Comparison of ENCODE assay signal across 1 cellular context in the genomic region with DNA sequence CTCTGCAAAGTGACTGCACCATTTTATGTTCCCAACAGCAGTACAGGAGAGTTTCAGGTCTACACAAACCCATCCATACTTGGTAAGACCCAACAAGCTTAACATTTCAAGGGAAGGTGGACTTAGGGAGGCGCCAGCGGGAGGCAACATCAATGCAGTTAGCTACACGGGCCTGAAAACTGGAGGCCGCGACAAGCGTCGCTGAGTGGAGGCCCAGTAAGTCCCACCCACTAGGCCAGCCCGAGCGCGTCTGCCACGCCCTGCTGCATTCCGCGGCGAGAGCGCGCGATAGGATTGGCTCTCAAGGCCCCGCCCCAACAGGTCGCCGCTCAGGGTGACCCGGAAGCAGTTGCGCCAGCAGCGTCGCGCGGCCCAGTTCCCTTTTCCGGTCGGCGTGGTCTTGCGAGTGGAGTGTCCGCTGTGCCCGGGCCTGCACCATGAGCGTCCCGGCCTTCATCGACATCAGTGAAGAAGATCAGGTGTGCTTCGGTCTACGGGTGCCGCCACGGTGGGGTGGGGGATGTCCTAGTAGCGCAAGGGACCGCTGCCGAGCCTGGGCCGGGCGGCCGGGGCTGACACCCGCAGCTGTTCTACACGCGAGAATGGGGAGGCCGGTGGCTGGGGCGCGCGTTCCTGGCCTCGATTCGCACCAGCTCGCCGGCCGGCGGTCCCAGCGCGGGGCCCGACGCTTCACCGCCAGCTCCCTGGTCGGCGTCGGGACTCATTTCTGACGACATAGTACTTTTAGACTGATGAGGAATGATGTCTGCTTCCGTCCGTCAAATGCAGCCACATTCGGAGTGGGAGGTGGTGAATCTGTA.
TF ChIP-seq lines count a peak whose summit lies in the region.

A gene (plus strand): TSS at position 381 of the 821 bp plus-strand sequence. CDS start 57 bp downstream, at position 438.

TF ChIP-seq in HepG2, 621 proteins besides CTCF, POLR2A, EP300 and RAD21 (continued from another document and continues in another):
- TF ChIP-seq, protein P1, sequence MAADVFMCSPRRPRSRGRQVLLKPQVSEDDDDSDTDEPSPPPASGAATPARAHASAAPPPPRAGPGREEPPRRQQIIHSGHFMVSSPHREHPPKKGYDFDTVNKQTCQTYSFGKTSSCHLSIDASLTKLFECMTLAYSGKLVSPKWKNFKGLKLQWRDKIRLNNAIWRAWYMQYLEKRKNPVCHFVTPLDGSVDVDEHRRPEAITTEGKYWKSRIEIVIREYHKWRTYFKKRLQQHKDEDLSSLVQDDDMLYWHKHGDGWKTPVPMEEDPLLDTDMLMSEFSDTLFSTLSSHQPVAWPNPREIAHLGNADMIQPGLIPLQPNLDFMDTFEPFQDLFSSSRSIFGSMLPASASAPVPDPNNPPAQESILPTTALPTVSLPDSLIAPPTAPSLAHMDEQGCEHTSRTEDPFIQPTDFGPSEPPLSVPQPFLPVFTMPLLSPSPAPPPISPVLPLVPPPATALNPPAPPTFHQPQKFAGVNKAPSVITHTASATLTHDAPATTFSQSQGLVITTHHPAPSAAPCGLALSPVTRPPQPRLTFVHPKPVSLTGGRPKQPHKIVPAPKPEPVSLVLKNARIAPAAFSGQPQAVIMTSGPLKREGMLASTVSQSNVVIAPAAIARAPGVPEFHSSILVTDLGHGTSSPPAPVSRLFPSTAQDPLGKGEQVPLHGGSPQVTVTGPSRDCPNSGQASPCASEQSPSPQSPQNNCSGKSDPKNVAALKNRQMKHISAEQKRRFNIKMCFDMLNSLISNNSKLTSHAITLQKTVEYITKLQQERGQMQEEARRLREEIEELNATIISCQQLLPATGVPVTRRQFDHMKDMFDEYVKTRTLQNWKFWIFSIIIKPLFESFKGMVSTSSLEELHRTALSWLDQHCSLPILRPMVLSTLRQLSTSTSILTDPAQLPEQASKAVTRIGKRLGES (CRISPR knock-in tag; IDR thresholded peaks at IDR 0.05; ENCODE audit: borderline replicate concordance) = 0 out of 2 replicates have a peak, but pooled peaks have one; percentile 61
- TF ChIP-seq RFX5 (IDR thresholded peaks at IDR 0.05; ENCODE audit: low read depth, low read length) = no peak
- TF ChIP-seq NFIB (CRISPR knock-in tag; IDR thresholded peaks at IDR 0.05; ENCODE audit: borderline replicate concordance) = no peak
- TF ChIP-seq PAX8 (CRISPR knock-in tag; IDR thresholded peaks at IDR 0.05; ENCODE audit: borderline replicate concordance) = no peak
- no peak for TF ChIP-seq MED8 (CRISPR knock-in tag; IDR thresholded peaks at IDR 0.05; ENCODE audit: insufficient replicate concordance)
- TF ChIP-seq ZNF343 (CRISPR knock-in tag; IDR thresholded peaks at IDR 0.05) = 0 out of 2 replicates have a peak, but pooled peaks have one; percentile 61
- TF ChIP-seq, protein P2, sequence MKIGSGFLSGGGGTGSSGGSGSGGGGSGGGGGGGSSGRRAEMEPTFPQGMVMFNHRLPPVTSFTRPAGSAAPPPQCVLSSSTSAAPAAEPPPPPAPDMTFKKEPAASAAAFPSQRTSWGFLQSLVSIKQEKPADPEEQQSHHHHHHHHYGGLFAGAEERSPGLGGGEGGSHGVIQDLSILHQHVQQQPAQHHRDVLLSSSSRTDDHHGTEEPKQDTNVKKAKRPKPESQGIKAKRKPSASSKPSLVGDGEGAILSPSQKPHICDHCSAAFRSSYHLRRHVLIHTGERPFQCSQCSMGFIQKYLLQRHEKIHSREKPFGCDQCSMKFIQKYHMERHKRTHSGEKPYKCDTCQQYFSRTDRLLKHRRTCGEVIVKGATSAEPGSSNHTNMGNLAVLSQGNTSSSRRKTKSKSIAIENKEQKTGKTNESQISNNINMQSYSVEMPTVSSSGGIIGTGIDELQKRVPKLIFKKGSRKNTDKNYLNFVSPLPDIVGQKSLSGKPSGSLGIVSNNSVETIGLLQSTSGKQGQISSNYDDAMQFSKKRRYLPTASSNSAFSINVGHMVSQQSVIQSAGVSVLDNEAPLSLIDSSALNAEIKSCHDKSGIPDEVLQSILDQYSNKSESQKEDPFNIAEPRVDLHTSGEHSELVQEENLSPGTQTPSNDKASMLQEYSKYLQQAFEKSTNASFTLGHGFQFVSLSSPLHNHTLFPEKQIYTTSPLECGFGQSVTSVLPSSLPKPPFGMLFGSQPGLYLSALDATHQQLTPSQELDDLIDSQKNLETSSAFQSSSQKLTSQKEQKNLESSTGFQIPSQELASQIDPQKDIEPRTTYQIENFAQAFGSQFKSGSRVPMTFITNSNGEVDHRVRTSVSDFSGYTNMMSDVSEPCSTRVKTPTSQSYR (CRISPR knock-in tag; IDR thresholded peaks at IDR 0.05; ENCODE audit: borderline replicate concordance) = no peak
- peak; percentile 97 for TF ChIP-seq KMT2B (CRISPR knock-in tag; IDR thresholded peaks at IDR 0.05)
- TF ChIP-seq HDAC1 (CRISPR knock-in tag; IDR thresholded peaks at IDR 0.05) = peak; percentile 95
- no peak; the same call in 1 of the 2 replicates for TF ChIP-seq ZFP36L1 (CRISPR knock-in tag; IDR thresholded peaks at IDR 0.05)
- TF ChIP-seq, protein P3, sequence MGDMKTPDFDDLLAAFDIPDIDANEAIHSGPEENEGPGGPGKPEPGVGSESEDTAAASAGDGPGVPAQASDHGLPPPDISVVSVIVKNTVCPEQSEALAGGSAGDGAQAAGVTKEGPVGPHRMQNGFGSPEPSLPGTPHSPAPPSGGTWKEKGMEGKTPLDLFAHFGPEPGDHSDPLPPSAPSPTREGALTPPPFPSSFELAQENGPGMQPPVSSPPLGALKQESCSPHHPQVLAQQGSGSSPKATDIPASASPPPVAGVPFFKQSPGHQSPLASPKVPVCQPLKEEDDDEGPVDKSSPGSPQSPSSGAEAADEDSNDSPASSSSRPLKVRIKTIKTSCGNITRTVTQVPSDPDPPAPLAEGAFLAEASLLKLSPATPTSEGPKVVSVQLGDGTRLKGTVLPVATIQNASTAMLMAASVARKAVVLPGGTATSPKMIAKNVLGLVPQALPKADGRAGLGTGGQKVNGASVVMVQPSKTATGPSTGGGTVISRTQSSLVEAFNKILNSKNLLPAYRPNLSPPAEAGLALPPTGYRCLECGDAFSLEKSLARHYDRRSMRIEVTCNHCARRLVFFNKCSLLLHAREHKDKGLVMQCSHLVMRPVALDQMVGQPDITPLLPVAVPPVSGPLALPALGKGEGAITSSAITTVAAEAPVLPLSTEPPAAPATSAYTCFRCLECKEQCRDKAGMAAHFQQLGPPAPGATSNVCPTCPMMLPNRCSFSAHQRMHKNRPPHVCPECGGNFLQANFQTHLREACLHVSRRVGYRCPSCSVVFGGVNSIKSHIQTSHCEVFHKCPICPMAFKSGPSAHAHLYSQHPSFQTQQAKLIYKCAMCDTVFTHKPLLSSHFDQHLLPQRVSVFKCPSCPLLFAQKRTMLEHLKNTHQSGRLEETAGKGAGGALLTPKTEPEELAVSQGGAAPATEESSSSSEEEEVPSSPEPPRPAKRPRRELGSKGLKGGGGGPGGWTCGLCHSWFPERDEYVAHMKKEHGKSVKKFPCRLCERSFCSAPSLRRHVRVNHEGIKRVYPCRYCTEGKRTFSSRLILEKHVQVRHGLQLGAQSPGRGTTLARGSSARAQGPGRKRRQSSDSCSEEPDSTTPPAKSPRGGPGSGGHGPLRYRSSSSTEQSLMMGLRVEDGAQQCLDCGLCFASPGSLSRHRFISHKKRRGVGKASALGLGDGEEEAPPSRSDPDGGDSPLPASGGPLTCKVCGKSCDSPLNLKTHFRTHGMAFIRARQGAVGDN (CRISPR knock-in tag; IDR thresholded peaks at IDR 0.05) = peak; percentile 96
- no peak for TF ChIP-seq HDAC6 (IDR thresholded peaks at IDR 0.05; ENCODE audit: low read depth, low read length)
- TF ChIP-seq, protein P4, sequence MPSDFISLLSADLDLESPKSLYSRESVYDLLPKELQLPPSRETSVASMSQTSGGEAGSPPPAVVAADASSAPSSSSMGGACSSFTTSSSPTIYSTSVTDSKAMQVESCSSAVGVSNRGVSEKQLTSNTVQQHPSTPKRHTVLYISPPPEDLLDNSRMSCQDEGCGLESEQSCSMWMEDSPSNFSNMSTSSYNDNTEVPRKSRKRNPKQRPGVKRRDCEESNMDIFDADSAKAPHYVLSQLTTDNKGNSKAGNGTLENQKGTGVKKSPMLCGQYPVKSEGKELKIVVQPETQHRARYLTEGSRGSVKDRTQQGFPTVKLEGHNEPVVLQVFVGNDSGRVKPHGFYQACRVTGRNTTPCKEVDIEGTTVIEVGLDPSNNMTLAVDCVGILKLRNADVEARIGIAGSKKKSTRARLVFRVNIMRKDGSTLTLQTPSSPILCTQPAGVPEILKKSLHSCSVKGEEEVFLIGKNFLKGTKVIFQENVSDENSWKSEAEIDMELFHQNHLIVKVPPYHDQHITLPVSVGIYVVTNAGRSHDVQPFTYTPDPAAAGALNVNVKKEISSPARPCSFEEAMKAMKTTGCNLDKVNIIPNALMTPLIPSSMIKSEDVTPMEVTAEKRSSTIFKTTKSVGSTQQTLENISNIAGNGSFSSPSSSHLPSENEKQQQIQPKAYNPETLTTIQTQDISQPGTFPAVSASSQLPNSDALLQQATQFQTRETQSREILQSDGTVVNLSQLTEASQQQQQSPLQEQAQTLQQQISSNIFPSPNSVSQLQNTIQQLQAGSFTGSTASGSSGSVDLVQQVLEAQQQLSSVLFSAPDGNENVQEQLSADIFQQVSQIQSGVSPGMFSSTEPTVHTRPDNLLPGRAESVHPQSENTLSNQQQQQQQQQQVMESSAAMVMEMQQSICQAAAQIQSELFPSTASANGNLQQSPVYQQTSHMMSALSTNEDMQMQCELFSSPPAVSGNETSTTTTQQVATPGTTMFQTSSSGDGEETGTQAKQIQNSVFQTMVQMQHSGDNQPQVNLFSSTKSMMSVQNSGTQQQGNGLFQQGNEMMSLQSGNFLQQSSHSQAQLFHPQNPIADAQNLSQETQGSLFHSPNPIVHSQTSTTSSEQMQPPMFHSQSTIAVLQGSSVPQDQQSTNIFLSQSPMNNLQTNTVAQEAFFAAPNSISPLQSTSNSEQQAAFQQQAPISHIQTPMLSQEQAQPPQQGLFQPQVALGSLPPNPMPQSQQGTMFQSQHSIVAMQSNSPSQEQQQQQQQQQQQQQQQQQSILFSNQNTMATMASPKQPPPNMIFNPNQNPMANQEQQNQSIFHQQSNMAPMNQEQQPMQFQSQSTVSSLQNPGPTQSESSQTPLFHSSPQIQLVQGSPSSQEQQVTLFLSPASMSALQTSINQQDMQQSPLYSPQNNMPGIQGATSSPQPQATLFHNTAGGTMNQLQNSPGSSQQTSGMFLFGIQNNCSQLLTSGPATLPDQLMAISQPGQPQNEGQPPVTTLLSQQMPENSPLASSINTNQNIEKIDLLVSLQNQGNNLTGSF (CRISPR knock-in tag; IDR thresholded peaks at IDR 0.05) = peak; percentile 80
- peak; percentile 24; the same call in 1 of the 2 replicates for TF ChIP-seq MYNN (CRISPR knock-in tag; IDR thresholded peaks at IDR 0.05; ENCODE audit: low read depth)
- TF ChIP-seq, protein P5, sequence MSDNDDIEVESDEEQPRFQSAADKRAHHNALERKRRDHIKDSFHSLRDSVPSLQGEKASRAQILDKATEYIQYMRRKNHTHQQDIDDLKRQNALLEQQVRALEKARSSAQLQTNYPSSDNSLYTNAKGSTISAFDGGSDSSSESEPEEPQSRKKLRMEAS (IDR thresholded peaks at IDR 0.05) = peak; percentile 97
- TF ChIP-seq TEAD3 (CRISPR knock-in tag; optimal IDR thresholded peaks at IDR 0.05; ENCODE audit: borderline replicate concordance) = peak; percentile 98
- TF ChIP-seq, protein P6, sequence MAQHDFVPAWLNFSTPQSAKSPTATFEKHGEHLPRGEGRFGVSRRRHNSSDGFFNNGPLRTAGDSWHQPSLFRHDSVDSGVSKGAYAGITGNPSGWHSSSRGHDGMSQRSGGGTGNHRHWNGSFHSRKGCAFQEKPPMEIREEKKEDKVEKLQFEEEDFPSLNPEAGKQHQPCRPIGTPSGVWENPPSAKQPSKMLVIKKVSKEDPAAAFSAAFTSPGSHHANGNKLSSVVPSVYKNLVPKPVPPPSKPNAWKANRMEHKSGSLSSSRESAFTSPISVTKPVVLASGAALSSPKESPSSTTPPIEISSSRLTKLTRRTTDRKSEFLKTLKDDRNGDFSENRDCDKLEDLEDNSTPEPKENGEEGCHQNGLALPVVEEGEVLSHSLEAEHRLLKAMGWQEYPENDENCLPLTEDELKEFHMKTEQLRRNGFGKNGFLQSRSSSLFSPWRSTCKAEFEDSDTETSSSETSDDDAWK (CRISPR knock-in tag; IDR thresholded peaks at IDR 0.05) = no peak
- no peak for TF ChIP-seq ZNF83 (CRISPR knock-in tag; IDR thresholded peaks at IDR 0.05; ENCODE audit: borderline replicate concordance)
- TF ChIP-seq GABPB1 (CRISPR knock-in tag; IDR thresholded peaks at IDR 0.05) = peak; percentile 100
- TF ChIP-seq, protein P7, sequence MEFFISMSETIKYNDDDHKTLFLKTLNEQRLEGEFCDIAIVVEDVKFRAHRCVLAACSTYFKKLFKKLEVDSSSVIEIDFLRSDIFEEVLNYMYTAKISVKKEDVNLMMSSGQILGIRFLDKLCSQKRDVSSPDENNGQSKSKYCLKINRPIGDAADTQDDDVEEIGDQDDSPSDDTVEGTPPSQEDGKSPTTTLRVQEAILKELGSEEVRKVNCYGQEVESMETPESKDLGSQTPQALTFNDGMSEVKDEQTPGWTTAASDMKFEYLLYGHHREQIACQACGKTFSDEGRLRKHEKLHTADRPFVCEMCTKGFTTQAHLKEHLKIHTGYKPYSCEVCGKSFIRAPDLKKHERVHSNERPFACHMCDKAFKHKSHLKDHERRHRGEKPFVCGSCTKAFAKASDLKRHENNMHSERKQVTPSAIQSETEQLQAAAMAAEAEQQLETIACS (CRISPR knock-in tag; IDR thresholded peaks at IDR 0.05) = peak; percentile 49; the same call in 1 of the 2 replicates
- no peak for TF ChIP-seq GPN1 (CRISPR knock-in tag; IDR thresholded peaks at IDR 0.05; ENCODE audit: borderline replicate concordance)
- no peak for TF ChIP-seq CEBPB (IDR thresholded peaks at IDR 0.05; ENCODE audit: borderline replicate concordance, low read depth, low read length)
- peak; percentile 90; the same call in 1 of the 2 replicates for TF ChIP-seq PCBP1 (IDR thresholded peaks at IDR 0.05; ENCODE audit: borderline replicate concordance, low read depth, low read length)
- TF ChIP-seq RNF2 (conservative IDR thresholded peaks at IDR 0.05; ENCODE audit: low read depth) = peak; percentile 86; the same call in 1 of the 2 replicates
- peak; percentile 71 for TF ChIP-seq REPIN1 (CRISPR knock-in tag; IDR thresholded peaks at IDR 0.05; ENCODE audit: borderline replicate concordance, low read depth)
- TF ChIP-seq, protein P8, sequence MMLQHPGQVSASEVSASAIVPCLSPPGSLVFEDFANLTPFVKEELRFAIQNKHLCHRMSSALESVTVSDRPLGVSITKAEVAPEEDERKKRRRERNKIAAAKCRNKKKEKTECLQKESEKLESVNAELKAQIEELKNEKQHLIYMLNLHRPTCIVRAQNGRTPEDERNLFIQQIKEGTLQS (CRISPR knock-in tag; IDR thresholded peaks at IDR 0.05) = no peak
- peak; percentile 96 for TF ChIP-seq EED (CRISPR knock-in tag; IDR thresholded peaks at IDR 0.05)
- TF ChIP-seq, protein P9, sequence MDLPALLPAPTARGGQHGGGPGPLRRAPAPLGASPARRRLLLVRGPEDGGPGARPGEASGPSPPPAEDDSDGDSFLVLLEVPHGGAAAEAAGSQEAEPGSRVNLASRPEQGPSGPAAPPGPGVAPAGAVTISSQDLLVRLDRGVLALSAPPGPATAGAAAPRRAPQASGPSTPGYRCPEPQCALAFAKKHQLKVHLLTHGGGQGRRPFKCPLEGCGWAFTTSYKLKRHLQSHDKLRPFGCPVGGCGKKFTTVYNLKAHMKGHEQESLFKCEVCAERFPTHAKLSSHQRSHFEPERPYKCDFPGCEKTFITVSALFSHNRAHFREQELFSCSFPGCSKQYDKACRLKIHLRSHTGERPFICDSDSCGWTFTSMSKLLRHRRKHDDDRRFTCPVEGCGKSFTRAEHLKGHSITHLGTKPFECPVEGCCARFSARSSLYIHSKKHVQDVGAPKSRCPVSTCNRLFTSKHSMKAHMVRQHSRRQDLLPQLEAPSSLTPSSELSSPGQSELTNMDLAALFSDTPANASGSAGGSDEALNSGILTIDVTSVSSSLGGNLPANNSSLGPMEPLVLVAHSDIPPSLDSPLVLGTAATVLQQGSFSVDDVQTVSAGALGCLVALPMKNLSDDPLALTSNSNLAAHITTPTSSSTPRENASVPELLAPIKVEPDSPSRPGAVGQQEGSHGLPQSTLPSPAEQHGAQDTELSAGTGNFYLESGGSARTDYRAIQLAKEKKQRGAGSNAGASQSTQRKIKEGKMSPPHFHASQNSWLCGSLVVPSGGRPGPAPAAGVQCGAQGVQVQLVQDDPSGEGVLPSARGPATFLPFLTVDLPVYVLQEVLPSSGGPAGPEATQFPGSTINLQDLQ (CRISPR knock-in tag; IDR thresholded peaks at IDR 0.05) = no peak; the same call in none of the 2 replicates
